Comparison of ENCODE assay signal across 1 cellular context in the genomic region with DNA sequence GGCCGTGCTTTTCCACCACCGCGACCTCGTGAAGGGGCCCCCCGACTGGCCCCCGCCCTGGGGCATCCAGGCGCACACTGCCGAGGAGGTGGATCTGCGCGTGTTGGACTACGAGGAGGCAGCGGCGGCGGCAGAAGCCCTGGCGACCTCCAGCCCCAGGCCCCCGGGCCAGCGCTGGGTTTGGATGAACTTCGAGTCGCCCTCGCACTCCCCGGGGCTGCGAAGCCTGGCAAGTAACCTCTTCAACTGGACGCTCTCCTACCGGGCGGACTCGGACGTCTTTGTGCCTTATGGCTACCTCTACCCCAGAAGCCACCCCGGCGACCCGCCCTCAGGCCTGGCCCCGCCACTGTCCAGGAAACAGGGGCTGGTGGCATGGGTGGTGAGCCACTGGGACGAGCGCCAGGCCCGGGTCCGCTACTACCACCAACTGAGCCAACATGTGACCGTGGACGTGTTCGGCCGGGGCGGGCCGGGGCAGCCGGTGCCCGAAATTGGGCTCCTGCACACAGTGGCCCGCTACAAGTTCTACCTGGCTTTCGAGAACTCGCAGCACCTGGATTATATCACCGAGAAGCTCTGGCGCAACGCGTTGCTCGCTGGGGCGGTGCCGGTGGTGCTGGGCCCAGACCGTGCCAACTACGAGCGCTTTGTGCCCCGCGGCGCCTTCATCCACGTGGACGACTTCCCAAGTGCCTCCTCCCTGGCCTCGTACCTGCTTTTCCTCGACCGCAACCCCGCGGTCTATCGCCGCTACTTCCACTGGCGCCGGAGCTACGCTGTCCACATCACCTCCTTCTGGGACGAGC.
A peak's percentile ranks its signal among the peaks of the same experiment; 100 is the strongest.
TF ChIP-seq lines count a peak whose summit lies in the region.

No MANE protein-coding gene starts in this region.

TF ChIP-seq in GM12878, 131 proteins besides CTCF, POLR2A, EP300 and RAD21:
- TF ChIP-seq MLLT1 (IDR thresholded peaks at IDR 0.05): peak; percentile 98; the same call in 1 of the 2 replicates
- no peak for TF ChIP-seq TBL1XR1 (IDR thresholded peaks at IDR 0.05; ENCODE audit: low read depth, low read length)
- TF ChIP-seq, protein P1, sequence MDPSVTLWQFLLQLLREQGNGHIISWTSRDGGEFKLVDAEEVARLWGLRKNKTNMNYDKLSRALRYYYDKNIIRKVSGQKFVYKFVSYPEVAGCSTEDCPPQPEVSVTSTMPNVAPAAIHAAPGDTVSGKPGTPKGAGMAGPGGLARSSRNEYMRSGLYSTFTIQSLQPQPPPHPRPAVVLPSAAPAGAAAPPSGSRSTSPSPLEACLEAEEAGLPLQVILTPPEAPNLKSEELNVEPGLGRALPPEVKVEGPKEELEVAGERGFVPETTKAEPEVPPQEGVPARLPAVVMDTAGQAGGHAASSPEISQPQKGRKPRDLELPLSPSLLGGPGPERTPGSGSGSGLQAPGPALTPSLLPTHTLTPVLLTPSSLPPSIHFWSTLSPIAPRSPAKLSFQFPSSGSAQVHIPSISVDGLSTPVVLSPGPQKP (IDR thresholded peaks at IDR 0.05; ENCODE audit: low read depth, low read length): no peak
- TF ChIP-seq ZBTB33 (IDR thresholded peaks at IDR 0.05): peak; percentile 65; the same call in 1 of the 2 replicates
- TF ChIP-seq MEF2A (IDR thresholded peaks at IDR 0.05; ENCODE audit: insufficient read depth, low read depth, low read length): no peak
- no peak for TF ChIP-seq SUZ12 (IDR thresholded peaks at IDR 0.05; ENCODE audit: unreplicated experiment)
TF ChIP-seq in GM12878: peak in this region for 2.
